ENCODE assay signal across 2 cellular contexts in the genomic region with DNA sequence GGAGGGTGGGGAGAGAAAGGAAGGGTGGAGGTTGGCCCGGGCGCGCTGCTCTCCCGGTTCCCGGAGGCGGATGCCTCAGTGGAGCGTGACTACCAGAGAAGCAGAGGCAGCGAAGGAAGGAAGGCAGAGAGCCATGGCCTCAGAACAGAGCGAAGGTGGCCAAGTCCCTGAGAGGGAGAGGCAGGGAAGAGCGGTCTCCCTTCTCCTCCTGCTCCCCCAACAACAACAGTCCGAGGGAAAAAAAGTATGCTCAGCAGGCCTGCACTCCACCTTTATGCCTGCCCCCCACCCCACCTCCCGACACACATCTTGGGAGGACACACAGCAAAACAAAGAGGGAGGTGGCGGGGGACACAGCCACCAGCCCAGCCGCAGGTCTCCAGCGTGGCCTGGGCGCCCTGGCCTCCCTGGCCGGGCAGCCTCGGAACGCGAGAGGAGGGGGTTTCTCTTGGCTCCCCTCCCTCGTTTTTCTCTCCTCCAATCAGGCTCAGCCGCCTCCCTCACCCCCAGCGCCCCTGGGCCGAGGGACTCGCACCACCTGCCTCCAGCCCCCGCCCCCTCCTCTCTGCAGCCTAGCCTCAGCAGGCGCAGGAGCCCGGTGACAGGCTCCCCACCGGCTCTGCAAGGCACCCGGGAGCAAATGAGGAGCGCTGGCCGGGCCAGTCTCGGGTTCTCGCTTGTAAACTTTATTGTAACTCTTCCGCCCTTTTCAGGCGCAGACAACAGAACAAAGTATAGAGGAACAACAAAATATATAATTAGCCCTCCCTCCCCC.
TF ChIP-seq lines count a peak whose summit lies in the region.

No MANE protein-coding gene starts in this region.

TF ChIP-seq in IMR-90, 13 proteins besides CTCF, POLR2A, EP300 and RAD21:
- TF ChIP-seq SMC3 (IDR thresholded peaks at IDR 0.05; ENCODE audit: low read depth, low read length) (no peak), CHD1 (IDR thresholded peaks at IDR 0.05; ENCODE audit: low read depth, low read length) (no peak), NFE2L2 (IDR thresholded peaks at IDR 0.05; ENCODE audit: low read depth, low read length) (no peak), BHLHE40 (IDR thresholded peaks at IDR 0.05; ENCODE audit: low read depth, low read length) (no peak)
- TF ChIP-seq, protein P1, sequence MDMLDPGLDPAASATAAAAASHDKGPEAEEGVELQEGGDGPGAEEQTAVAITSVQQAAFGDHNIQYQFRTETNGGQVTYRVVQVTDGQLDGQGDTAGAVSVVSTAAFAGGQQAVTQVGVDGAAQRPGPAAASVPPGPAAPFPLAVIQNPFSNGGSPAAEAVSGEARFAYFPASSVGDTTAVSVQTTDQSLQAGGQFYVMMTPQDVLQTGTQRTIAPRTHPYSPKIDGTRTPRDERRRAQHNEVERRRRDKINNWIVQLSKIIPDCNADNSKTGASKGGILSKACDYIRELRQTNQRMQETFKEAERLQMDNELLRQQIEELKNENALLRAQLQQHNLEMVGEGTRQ (IDR thresholded peaks at IDR 0.05; ENCODE audit: low read depth, low read length), result no peak

TF ChIP-seq in WTC11, 78 proteins besides CTCF, POLR2A, EP300 and RAD21:
- TF ChIP-seq ZNF416 (CRISPR knock-in tag; IDR thresholded peaks at IDR 0.05) (no peak), ZNF423 (CRISPR knock-in tag; IDR thresholded peaks at IDR 0.05) (no peak), NFYB (CRISPR knock-in tag; conservative IDR thresholded peaks at IDR 0.05; ENCODE audit: low read depth) (no peak), ZNF425 (CRISPR knock-in tag; conservative IDR thresholded peaks at IDR 0.05) (no peak), ZNF512 (CRISPR knock-in tag; IDR thresholded peaks at IDR 0.05; ENCODE audit: borderline replicate concordance) (no peak), AFF4 (CRISPR knock-in tag; IDR thresholded peaks at IDR 0.05; ENCODE audit: borderline replicate concordance) (no peak), ETV6 (CRISPR knock-in tag; IDR thresholded peaks at IDR 0.05) (no peak), JAZF1 (CRISPR knock-in tag; IDR thresholded peaks at IDR 0.05) (no peak)
- TF ChIP-seq, protein P2, sequence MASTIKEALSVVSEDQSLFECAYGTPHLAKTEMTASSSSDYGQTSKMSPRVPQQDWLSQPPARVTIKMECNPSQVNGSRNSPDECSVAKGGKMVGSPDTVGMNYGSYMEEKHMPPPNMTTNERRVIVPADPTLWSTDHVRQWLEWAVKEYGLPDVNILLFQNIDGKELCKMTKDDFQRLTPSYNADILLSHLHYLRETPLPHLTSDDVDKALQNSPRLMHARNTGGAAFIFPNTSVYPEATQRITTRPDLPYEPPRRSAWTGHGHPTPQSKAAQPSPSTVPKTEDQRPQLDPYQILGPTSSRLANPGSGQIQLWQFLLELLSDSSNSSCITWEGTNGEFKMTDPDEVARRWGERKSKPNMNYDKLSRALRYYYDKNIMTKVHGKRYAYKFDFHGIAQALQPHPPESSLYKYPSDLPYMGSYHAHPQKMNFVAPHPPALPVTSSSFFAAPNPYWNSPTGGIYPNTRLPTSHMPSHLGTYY (CRISPR knock-in tag; IDR thresholded peaks at IDR 0.05), result no peak
- TF ChIP-seq, protein P3, sequence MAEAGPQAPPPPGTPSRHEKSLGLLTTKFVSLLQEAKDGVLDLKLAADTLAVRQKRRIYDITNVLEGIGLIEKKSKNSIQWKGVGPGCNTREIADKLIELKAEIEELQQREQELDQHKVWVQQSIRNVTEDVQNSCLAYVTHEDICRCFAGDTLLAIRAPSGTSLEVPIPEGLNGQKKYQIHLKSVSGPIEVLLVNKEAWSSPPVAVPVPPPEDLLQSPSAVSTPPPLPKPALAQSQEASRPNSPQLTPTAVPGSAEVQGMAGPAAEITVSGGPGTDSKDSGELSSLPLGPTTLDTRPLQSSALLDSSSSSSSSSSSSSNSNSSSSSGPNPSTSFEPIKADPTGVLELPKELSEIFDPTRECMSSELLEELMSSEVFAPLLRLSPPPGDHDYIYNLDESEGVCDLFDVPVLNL (CRISPR knock-in tag; IDR thresholded peaks at IDR 0.05; ENCODE audit: borderline replicate concordance, low read depth), result no peak
